ENCODE assay signal across 34 cellular contexts in genomic region chr6:107369493-107369892, GRCh38.
"Had no signal": no experiment of that assay in that cellular context is flagged by ENCODE, and none has a peak within 500 bp of the region (broad histone marks: within the 10 kb centered on the region; RNA-seq: fewer than 3 reads in every experiment).

No MANE protein-coding gene starts in this region.

- H3K27ac ChIP-seq: adrenal gland, cardiac muscle cell, VCaP had no signal

- FAIRE-seq: astrocyte, bronchial epithelial cell, TTC549 had no signal

- H3K27me3 ChIP-seq: adrenal gland, cardiac muscle cell had no signal

- H3K9me3 ChIP-seq: adrenal gland had no signal

- DNase-seq: activated B cell treated with CpG ODN at 0.5 μM for 24 hours; activated CD4-positive, alpha-beta memory T cell treated with anti-CD3 and anti-CD28 coated beads for 36 hours; activated CD4-positive, alpha-beta T cell treated with anti-CD3 and anti-CD28 coated beads for 4 hours; activated CD4-positive, alpha-beta T cell treated with anti-CD3 and anti-CD28 coated beads, Interleukin-2, amount 10 ng/mL, durations not matched to agents 24 days and 14 days; activated CD4-positive, alpha-beta T cell treated with anti-CD3 and anti-CD28 coated beads, Interleukin-2, amount 50 U/mL, for 1 hour; activated CD4-positive, alpha-beta T cell treated with anti-CD3 and anti-CD28 coated beads, Interleukin-2, amount 50 U/mL, for 4 hours; activated CD4-positive, CD25-positive, alpha-beta regulatory T cell treated with anti-CD3 and anti-CD28 coated beads, Interleukin-2, amount 50 U/mL, for 72 hours; activated CD8-positive, alpha-beta memory T cell treated with anti-CD3 and anti-CD28 coated beads, Interleukin-2, amount 50 U/mL, for 4 hours; activated CD8-positive, alpha-beta T cell treated with anti-CD3 and anti-CD28 coated beads for 36 hours; activated effector memory CD4-positive, alpha-beta T cell treated with anti-CD3 and anti-CD28 coated beads, Interleukin-2, amount 50 U/mL, for 16 hours; activated gamma-delta T cell treated with Interleukin-2 at 50 U/mL for 16 hours; activated naive CD4-positive, alpha-beta T cell; activated naive CD4-positive, alpha-beta T cell treated with anti-CD3 and anti-CD28 coated beads for 36 hours; activated naive CD4-positive, alpha-beta T cell treated with anti-CD3 and anti-CD28 coated beads, Interleukin-2, amount 50 U/mL, for 16 hours; activated naive CD8-positive, alpha-beta T cell treated with anti-CD3 and anti-CD28 coated beads for 36 hours; activated T-cell treated with anti-CD3 and anti-CD28 coated beads for 4 hours; activated T-cell treated with anti-CD3 and anti-CD28 coated beads, Interleukin-2, amount 50 U/mL, for 1 hour; activated T-cell treated with anti-CD3 and anti-CD28 coated beads, Interleukin-2, amount 50 U/mL, for 4 hours; activated T-cell treated with anti-CD3 and anti-CD28 coated beads, Interleukin-2, amount 50 U/mL, for 72 hours; adrenal gland; amniotic stem cell; aorta; caudate nucleus; cerebellar nuclear complex; T-helper 1 cell; T-helper 2 cell; T-helper 9 cell had no signal

- ATAC-seq: activated CD8-positive, alpha-beta T cell treated with anti-CD3 and anti-CD28 coated beads for 36 hours; activated naive CD4-positive, alpha-beta T cell treated with anti-CD3 and anti-CD28 coated beads, Interleukin-2, amount 50 U/mL, for 72 hours; activated T-cell treated with anti-CD3 and anti-CD28 coated beads, Interleukin-2, amount 50 U/mL, for 4 hours; activated T-cell treated with anti-CD3 and anti-CD28 coated beads, Interleukin-2, amount 50 U/mL, for 72 hours; activated T-helper 17 cell treated with anti-CD3 and anti-CD28 coated beads, Interleukin-2, amount 50 U/mL, for 72 hours had no signal

- H3K4me3 ChIP-seq: adrenal gland, cardiac muscle cell had no signal

- H3K36me3 ChIP-seq: adrenal gland, cardiac muscle cell had no signal

- H3K4me1 ChIP-seq: adrenal gland had no signal
